Comparison of ENCODE assay signal across 1 cellular context in genomic region chr16:20764448-20764847, GRCh38. TPM values are rescaled to one million over a fixed set of nuclear protein-coding genes. Genes with fewer than 3 reads are reported as not detected.
"Had no signal": no experiment of that assay in that cellular context is flagged by ENCODE, and none has a peak within 500 bp of the region (broad histone marks: within the 10 kb centered on the region; RNA-seq: fewer than 3 reads in every experiment).

No MANE protein-coding gene starts in this region.

RNA-seq across cellular contexts. Expression of gene ACSM3, which starts 0.6 kb away (rescaled TPM):
- total RNA-seq: myocyte had no signal
